ENCODE assay signal across 9 cellular contexts in the genomic region with DNA sequence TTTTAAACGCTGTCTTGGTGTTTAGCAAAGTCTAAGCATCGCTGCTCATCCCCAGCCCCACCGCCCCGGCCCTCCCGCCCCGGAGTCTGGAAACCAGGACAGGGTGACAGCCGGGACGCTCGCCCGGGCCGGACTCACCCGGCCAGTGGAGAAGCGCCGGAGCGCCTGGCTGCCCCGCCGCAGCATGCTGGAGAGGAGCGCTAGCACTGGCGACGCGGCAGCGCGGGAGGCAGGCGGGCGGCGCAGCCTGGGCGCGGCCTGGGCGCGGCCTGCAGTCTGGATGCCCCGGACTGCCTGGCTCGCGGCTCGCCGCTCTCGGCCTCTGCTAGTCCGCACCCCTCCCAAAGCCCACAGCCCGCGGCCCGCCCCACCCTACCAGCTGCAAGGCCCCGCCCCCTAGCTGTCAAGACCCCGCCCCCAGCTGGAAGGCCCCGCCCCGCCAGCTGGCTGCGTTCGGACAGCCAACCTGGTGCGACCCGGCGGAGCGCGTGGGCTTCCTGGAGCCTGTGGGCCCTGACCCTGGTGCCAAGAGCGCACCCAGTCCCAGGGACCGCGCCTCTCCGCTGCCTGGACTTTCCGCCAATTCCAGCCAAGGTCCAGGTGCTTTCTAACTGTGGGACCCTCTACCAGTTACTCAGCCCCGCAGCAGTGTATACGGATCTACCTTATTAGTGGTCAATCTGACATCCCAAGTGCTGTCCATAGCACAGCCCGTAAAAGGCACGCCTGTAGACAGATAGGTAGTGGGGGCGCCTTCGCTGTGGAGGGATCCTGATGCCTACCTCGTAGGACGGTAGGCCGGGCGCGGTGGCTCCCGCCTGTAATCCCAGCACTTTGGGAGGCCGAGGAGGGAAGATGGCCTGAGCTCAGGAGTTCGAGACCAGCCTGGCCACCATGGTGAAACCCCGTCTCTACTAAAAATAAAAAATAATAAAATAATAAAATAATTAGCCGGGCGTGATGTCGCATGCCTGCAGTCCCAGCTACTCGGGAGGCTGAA. TPM values are rescaled to one million over a fixed set of nuclear protein-coding genes. Genes with fewer than 3 reads are reported as not detected.
DNase-seq lines count a peak whose midpoint lies in the region; ATAC-seq and TF ChIP-seq lines count a peak whose summit lies in the region.
"Had no signal": no experiment of that assay in that cellular context is flagged by ENCODE, and none has a peak within 500 bp of the region (broad histone marks: within the 10 kb centered on the region; RNA-seq: fewer than 3 reads in every experiment).

A gene (minus strand): TSS at position 208 of the 1,000 bp plus-strand sequence. CDS start 22 bp downstream, at position 186.

- no TSS peak for BruUV-seq in PC-9 (replicated peaks; lab: Mats Ljungman, UMichigan)

- H4K20me1 ChIP-seq in PC-9 (ENCODE audit: insufficient read depth) = no peaks in the 10 kb centered on the region

- peak within 1 kb of the TSS; percentile 47 for H3K9ac ChIP-seq in neuronal stem cell (ENCODE audit: low read depth, low read length, poor library complexity)

- intact Hi-C loops in PC-9 (cut with micrococcal nuclease; ENCODE audit: unreplicated experiment) (no loop called here), thyroid gland (cut with DNase I) (no loop called here)

- no peaks in the 10 kb centered on the region for H3F3A ChIP-seq in PC-9 (ENCODE audit: insufficient read depth, low read depth)

- peak; percentile 27 to 42 for TF ChIP-seq POLR2A in gastroesophageal sphincter (IDR thresholded peaks at IDR 0.05)
- peak in 1 of 2 donors; percentile 22 for TF ChIP-seq POLR2A in thyroid gland (IDR thresholded peaks at IDR 0.05)

- peak within 1 kb of the TSS; percentile 69; the same call in 1 of the 2 replicates for H2AFZ ChIP-seq in PC-9
- H2AFZ ChIP-seq in neuronal stem cell (ENCODE audit: low read length) = peak within 1 kb of the TSS; percentile 86

- DNase-seq in NCI-H1417 (lab: John Stamatoyannopoulos, UW) (peak in 2 of 3 experiments; percentile 28 to 33), NCI-H1417 treated with DMSO at 0.1 percent for 48 hours (lab: John Stamatoyannopoulos, UW) (no peak), PC-9 (peak in 1 of 2 experiments; percentile 55), neuronal stem cell (ENCODE audit: low spot score) (peak; percentile 68), thyroid gland (peak; percentile 66 to 68)
- DNase-seq in activated naive CD4-positive, alpha-beta T cell treated with anti-CD3 and anti-CD28 coated beads, Interleukin-2, amount 10 ng/mL, durations not matched to agents 7 days and 5 days = peak; percentile 67
- DNase-seq: DND-41 had no signal

- H3K27me3 Mint-ChIP-seq in activated naive CD4-positive, alpha-beta T cell treated with anti-CD3 and anti-CD28 coated beads, Interleukin-2, amount 10 ng/mL, durations not matched to agents 7 days and 5 days = peaks cover 39% of the 10 kb centered on the region

- no peaks in the 10 kb centered on the region for H3K36me3 ChIP-seq in PC-9 (ENCODE audit: low read depth)
- no peaks in the 10 kb centered on the region for H3K36me3 ChIP-seq in gastroesophageal sphincter
- no peaks in the 10 kb centered on the region for H3K36me3 ChIP-seq in neuronal stem cell (replicated peaks in 1 of 2; ENCODE audit: control insufficient read depth in 2 of 2, insufficient read depth in 2 of 2, low read length in 2 of 2)
- no peaks in the 10 kb centered on the region for H3K36me3 ChIP-seq in thyroid gland

- H3K9me3 Mint-ChIP-seq in activated naive CD4-positive, alpha-beta T cell treated with anti-CD3 and anti-CD28 coated beads, Interleukin-2, amount 10 ng/mL, durations not matched to agents 7 days and 5 days = no peaks in the 10 kb centered on the region

- ATAC-seq in HG02973 (IDR thresholded peaks at IDR 0.05; ENCODE audit: unreplicated experiment) = peak; percentile 77
- ATAC-seq in gastroesophageal sphincter = peak; percentile 95

- peak within 1 kb of the TSS; percentile 65 for H3K23ac ChIP-seq in neuronal stem cell (ENCODE audit: low read depth, low read length, poor library complexity)

- no peak for TF ChIP-seq CTCF in PC-9 (conservative IDR thresholded peaks at IDR 0.05)
- TF ChIP-seq CTCF in gastroesophageal sphincter (IDR thresholded peaks at IDR 0.05) = peak in 1 of 4 experiments; percentile 29
- no peak for TF ChIP-seq CTCF in thyroid gland (IDR thresholded peaks at IDR 0.05)

- peaks cover 8% of the 10 kb centered on the region for H3K4me1 ChIP-seq in PC-9 (replicated peaks; ENCODE audit: insufficient read depth)
- H3K4me1 ChIP-seq in gastroesophageal sphincter = peaks cover 0 to 23% (median 4%) of the 10 kb centered on the region in 3 donors
- H3K4me1 ChIP-seq in neuronal stem cell (ENCODE audit: control insufficient read depth in 2 of 2, insufficient read depth in 1 of 2, low read depth in 1 of 2, low read length in 2 of 2) = peaks cover 0 to 9% of the 10 kb centered on the region in 2 donors
- H3K4me1 ChIP-seq in thyroid gland = peaks cover 7 to 14% of the 10 kb centered on the region in 2 donors

- H3K4me3 ChIP-seq in PC-9 (peak within 1 kb of the TSS; percentile 54; the same call in 1 of the 2 replicates), gastroesophageal sphincter (peak within 1 kb of the TSS; percentile 50 to 67), neuronal stem cell (ENCODE audit: low read length in 2 of 2) (peak within 1 kb of the TSS; percentile 39 to 72), thyroid gland (replicated peaks in 1 of 3) (peak within 1 kb of the TSS; percentile 9 to 38 (median 12))

- no peaks in the 10 kb centered on the region for H3K79me1 ChIP-seq in neuronal stem cell (ENCODE audit: low read depth, low read length)

- POLR2A ChIA-PET in PC-9 (lab: Charles Lee; ENCODE audit: unreplicated experiment) = interaction anchor here (0.6 kb wide), 1 partner anchor 1284 kb away, joined by 26 read pairs; no protein-coding TSS in a partner anchor

- peaks cover 10% of the 10 kb centered on the region for H3K4me1 Mint-ChIP-seq in activated naive CD4-positive, alpha-beta T cell treated with anti-CD3 and anti-CD28 coated beads, Interleukin-2, amount 10 ng/mL, durations not matched to agents 7 days and 5 days

- WGBS in gastroesophageal sphincter (ENCODE audit: low coverage in 1 of 2), 2 donors = 82 to 93% methylated on average over 3 to 6 of the region's 75 CpGs
- WGBS in neuronal stem cell (ENCODE audit: extremely low coverage in 2 of 2, insufficient read length in 2 of 2, insufficient replicate concordance in 1 of 2), 2 donors = no CpG with 5 or more reads among the region's 75 CpGs
- 48 to 63% methylated on average over 23 to 40 of the region's 75 CpGs for WGBS in thyroid gland, 2 donors

- peak within 1 kb of the TSS; percentile 76 for H3K18ac ChIP-seq in neuronal stem cell (ENCODE audit: low read length)

- no peaks in the 10 kb centered on the region for H3K79me2 ChIP-seq in PC-9 (ENCODE audit: low read depth)

- H3K4me2 ChIP-seq in PC-9 (peak within 1 kb of the TSS; percentile 91), neuronal stem cell (ENCODE audit: insufficient read depth, low read length, poor library complexity, severe bottlenecking) (peak within 1 kb of the TSS; percentile 89)

- no peak within 1 kb of the TSS for H3K27ac Mint-ChIP-seq in activated naive CD4-positive, alpha-beta T cell treated with anti-CD3 and anti-CD28 coated beads, Interleukin-2, amount 10 ng/mL, durations not matched to agents 7 days and 5 days

- H2BK15ac ChIP-seq in neuronal stem cell (ENCODE audit: low read length) = no peak within 1 kb of the TSS

- no peaks in the 10 kb centered on the region for H3K9me2 ChIP-seq in PC-9 (ENCODE audit: insufficient read depth)

- no peak within 1 kb of the TSS for H2AK5ac ChIP-seq in neuronal stem cell (ENCODE audit: low read depth, low read length)

- H2BK5ac ChIP-seq in neuronal stem cell (ENCODE audit: low read length) = no peak within 1 kb of the TSS

- no peaks in the 10 kb centered on the region for H3K36me3 Mint-ChIP-seq in activated naive CD4-positive, alpha-beta T cell treated with anti-CD3 and anti-CD28 coated beads, Interleukin-2, amount 10 ng/mL, durations not matched to agents 7 days and 5 days

- CTCF ChIA-PET in PC-9 (lab: Charles Lee) = interaction anchor here (0.6 kb wide), 1 partner anchor 207 kb away, joined by 3 read pairs; no protein-coding TSS in a partner anchor
- CTCF ChIA-PET in activated naive CD4-positive, alpha-beta T cell treated with anti-CD3 and anti-CD28 coated beads, Interleukin-2, amount 10 ng/mL, durations not matched to agents 7 days and 5 days (lab: Charles Lee) = no interaction called here

- peak within 1 kb of the TSS; percentile 21 for H3K14ac ChIP-seq in neuronal stem cell (ENCODE audit: low read length)

- H4K91ac ChIP-seq in neuronal stem cell (ENCODE audit: low read depth, low read length, poor library complexity) = no peak within 1 kb of the TSS

- no peak within 1 kb of the TSS for H3K4ac ChIP-seq in neuronal stem cell (ENCODE audit: low read length)

- H4K8ac ChIP-seq in neuronal stem cell (ENCODE audit: low read depth, low read length) = no peak within 1 kb of the TSS

- peak within 1 kb of the TSS; percentile 66 for H3K4me3 Mint-ChIP-seq in activated naive CD4-positive, alpha-beta T cell treated with anti-CD3 and anti-CD28 coated beads, Interleukin-2, amount 10 ng/mL, durations not matched to agents 7 days and 5 days

- peak within 1 kb of the TSS; percentile 61 for H2BK120ac ChIP-seq in neuronal stem cell (ENCODE audit: low read depth, low read length)

- H3K9me3 ChIP-seq in PC-9 (ENCODE audit: insufficient read depth, low read depth) (no peaks in the 10 kb centered on the region), gastroesophageal sphincter (no peaks in the 10 kb centered on the region), neuronal stem cell (replicated peaks in 1 of 2; ENCODE audit: control insufficient read depth in 2 of 2, insufficient read depth in 1 of 2, low read depth in 1 of 2, low read length in 2 of 2) (peaks cover 0 to 3% of the 10 kb centered on the region in 2 donors), thyroid gland (no peaks in the 10 kb centered on the region)

- H3K27ac ChIP-seq in PC-9 = no peak within 1 kb of the TSS
- H3K27ac ChIP-seq in gastroesophageal sphincter = peak within 1 kb of the TSS in 3 of 4 donors; percentile 56 to 81 (median 74)
- H3K27ac ChIP-seq in neuronal stem cell (replicated peaks; ENCODE audit: low read length) = no peak within 1 kb of the TSS
- no peak within 1 kb of the TSS for H3K27ac ChIP-seq in thyroid gland

- H3K27me3 ChIP-seq in PC-9 (ENCODE audit: insufficient read depth, low read depth) (no peaks in the 10 kb centered on the region), gastroesophageal sphincter (no peaks in the 10 kb centered on the region), neuronal stem cell (ENCODE audit: control insufficient read depth in 3 of 3, insufficient read depth in 3 of 3, low read depth in 1 of 3, low read length in 3 of 3) (peaks cover 0 to 28% (median 12%) of the 10 kb centered on the region in 3 experiments), thyroid gland (no peaks in the 10 kb centered on the region)

- H2BK12ac ChIP-seq in neuronal stem cell (ENCODE audit: low read length) = no peak within 1 kb of the TSS

- no peak for TF ChIP-seq EP300 in gastroesophageal sphincter (IDR thresholded peaks at IDR 0.05)

RNA-seq across cellular contexts. Expression of the gene that starts here (rescaled TPM):
- 2.2 and 5.0 TPM in 2 replicates for total RNA-seq in PC-9 (2021)
- total RNA-seq in gastroesophageal sphincter = 1 to 10 TPM; 4.0 to 8.1 (median 7.1) TPM
- 0.29 TPM for polyA plus RNA-seq in neuronal stem cell (2013, experiment 1 of 2)
- 0.28 TPM for polyA plus RNA-seq in neuronal stem cell (2013, experiment 2 of 2)
- 1 to 10 TPM; 2.1 to 9.1 (median 4.3) TPM for total RNA-seq in thyroid gland

Comparison
In these comparisons a context has a peak if more than half of its experiments do, and no peak if none do; other contexts are left out.
1. H3K27ac ChIP-seq: peak in gastroesophageal sphincter (3 of 4); none in PC-9 (single experiment), neuronal stem cell (single experiment) and thyroid gland (0 of 3).
2. Peak in every context shown above with its lines, with median percentiles within 50 percentile points of each other: H3K4me3 ChIP-seq.